ENCODE assay signal across 1 cellular context in genomic region chr5:140273401-140273877, GRCh38.
TF ChIP-seq lines count a peak whose summit lies in the region.

No MANE protein-coding gene starts in this region.

TF ChIP-seq in WTC11, 78 proteins besides CTCF, POLR2A, EP300 and RAD21 (continued from another document):
- no peak for TF ChIP-seq ZNF121 (CRISPR knock-in tag; IDR thresholded peaks at IDR 0.05)
- no peak for TF ChIP-seq ZNF425 (CRISPR knock-in tag; conservative IDR thresholded peaks at IDR 0.05)
- no peak for TF ChIP-seq GTF2I (CRISPR knock-in tag; conservative IDR thresholded peaks at IDR 0.05)
- TF ChIP-seq, protein P1, sequence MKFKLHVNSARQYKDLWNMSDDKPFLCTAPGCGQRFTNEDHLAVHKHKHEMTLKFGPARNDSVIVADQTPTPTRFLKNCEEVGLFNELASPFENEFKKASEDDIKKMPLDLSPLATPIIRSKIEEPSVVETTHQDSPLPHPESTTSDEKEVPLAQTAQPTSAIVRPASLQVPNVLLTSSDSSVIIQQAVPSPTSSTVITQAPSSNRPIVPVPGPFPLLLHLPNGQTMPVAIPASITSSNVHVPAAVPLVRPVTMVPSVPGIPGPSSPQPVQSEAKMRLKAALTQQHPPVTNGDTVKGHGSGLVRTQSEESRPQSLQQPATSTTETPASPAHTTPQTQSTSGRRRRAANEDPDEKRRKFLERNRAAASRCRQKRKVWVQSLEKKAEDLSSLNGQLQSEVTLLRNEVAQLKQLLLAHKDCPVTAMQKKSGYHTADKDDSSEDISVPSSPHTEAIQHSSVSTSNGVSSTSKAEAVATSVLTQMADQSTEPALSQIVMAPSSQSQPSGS (CRISPR knock-in tag; IDR thresholded peaks at IDR 0.05; ENCODE audit: borderline replicate concordance, low read depth), result no peak
- no peak for TF ChIP-seq SOX15 (CRISPR knock-in tag; IDR thresholded peaks at IDR 0.05)
- TF ChIP-seq ZMAT4 (CRISPR knock-in tag; IDR thresholded peaks at IDR 0.05), result no peak
- TF ChIP-seq, protein P2, sequence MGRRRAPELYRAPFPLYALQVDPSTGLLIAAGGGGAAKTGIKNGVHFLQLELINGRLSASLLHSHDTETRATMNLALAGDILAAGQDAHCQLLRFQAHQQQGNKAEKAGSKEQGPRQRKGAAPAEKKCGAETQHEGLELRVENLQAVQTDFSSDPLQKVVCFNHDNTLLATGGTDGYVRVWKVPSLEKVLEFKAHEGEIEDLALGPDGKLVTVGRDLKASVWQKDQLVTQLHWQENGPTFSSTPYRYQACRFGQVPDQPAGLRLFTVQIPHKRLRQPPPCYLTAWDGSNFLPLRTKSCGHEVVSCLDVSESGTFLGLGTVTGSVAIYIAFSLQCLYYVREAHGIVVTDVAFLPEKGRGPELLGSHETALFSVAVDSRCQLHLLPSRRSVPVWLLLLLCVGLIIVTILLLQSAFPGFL (CRISPR knock-in tag; IDR thresholded peaks at IDR 0.05; ENCODE audit: borderline replicate concordance), result no peak
